Comparison of ENCODE assay signal across 23 cellular contexts in genomic region chr2:181746844-181747243, GRCh38.
"Had no signal": no experiment of that assay in that cellular context is flagged by ENCODE, and none has a peak within 500 bp of the region (broad histone marks: within the 10 kb centered on the region; RNA-seq: fewer than 3 reads in every experiment).

No MANE protein-coding gene starts in this region.

- DNase-seq: activated CD4-positive, alpha-beta T cell treated with anti-CD3 and anti-CD28 coated beads, Interleukin-2, amount 50 U/mL, for 4 hours; activated CD8-positive, alpha-beta memory T cell treated with anti-CD3 and anti-CD28 coated beads, Interleukin-2, amount 50 U/mL, for 48 hours; activated naive CD4-positive, alpha-beta T cell treated with Interleukin-2 at 50 U/mL for 16 hours; activated naive CD8-positive, alpha-beta T cell treated with anti-CD3 and anti-CD28 coated beads, Interleukin-2, amount 10 ng/mL, durations not matched to agents 7 days and 5 days; activated T-cell treated with anti-CD3 and anti-CD28 coated beads, Interleukin-2, amount 50 U/mL, for 4 hours; amygdala; effector CD4-positive, alpha-beta T cell; gastrocnemius medialis; hippocampal formation; left ventricle myocardium superior; midbrain; natural killer cell; ovary; stimulated activated CD4-positive, alpha-beta T cell treated with anti-CD3 and anti-CD28 coated beads, Interleukin-4, amount 100 ng/mL, for 24 hours; stimulated activated naive CD4-positive, alpha-beta T cell treated with Interleukin-2 at 50 U/mL for 16 hours; T-helper 9 cell; upper lobe of left lung had no signal

- ATAC-seq: activated T-cell treated with anti-CD3 and anti-CD28 coated beads, Interleukin-2, amount 50 U/mL, for 4 hours; esophagus mucosa; gastrocnemius medialis; left ventricle myocardium superior; natural killer cell; WTC11 had no signal

- H3K9me3 ChIP-seq: gastrocnemius medialis, ovary, prostate gland, right atrium auricular region, thoracic aorta, upper lobe of left lung had no signal

- H3K36me3 ChIP-seq: cardiac muscle cell, gastrocnemius medialis, ovary, prostate gland, right atrium auricular region, thoracic aorta, upper lobe of left lung had no signal

- H3K27me3 ChIP-seq: cardiac muscle cell, gastrocnemius medialis, ovary, right atrium auricular region, upper lobe of left lung had no signal

- H3K4me1 ChIP-seq: prostate gland, right atrium auricular region had no signal

- H3K9me3 Mint-ChIP-seq: activated naive CD8-positive, alpha-beta T cell treated with anti-CD3 and anti-CD28 coated beads, Interleukin-2, amount 10 ng/mL, durations not matched to agents 7 days and 5 days; activated T-cell treated with anti-CD3 and anti-CD28 coated beads, Interleukin-2, amount 50 U/mL, for 4 hours; natural killer cell had no signal

- H3K4me3 ChIP-seq: cardiac muscle cell, gastrocnemius medialis, ovary, prostate gland, right atrium auricular region, thoracic aorta, upper lobe of left lung had no signal

- H3K27ac Mint-ChIP-seq: activated naive CD8-positive, alpha-beta T cell treated with anti-CD3 and anti-CD28 coated beads, Interleukin-2, amount 10 ng/mL, durations not matched to agents 7 days and 5 days; natural killer cell; WTC11 had no signal

- H3K4me3 Mint-ChIP-seq: activated naive CD8-positive, alpha-beta T cell treated with anti-CD3 and anti-CD28 coated beads, Interleukin-2, amount 10 ng/mL, durations not matched to agents 7 days and 5 days; activated T-cell treated with anti-CD3 and anti-CD28 coated beads, Interleukin-2, amount 50 U/mL, for 4 hours; natural killer cell; WTC11 had no signal

- H3K27ac ChIP-seq: cardiac muscle cell, gastrocnemius medialis, ovary, prostate gland, right atrium auricular region, thoracic aorta, upper lobe of left lung had no signal

- H3K4me1 Mint-ChIP-seq: activated naive CD8-positive, alpha-beta T cell treated with anti-CD3 and anti-CD28 coated beads, Interleukin-2, amount 10 ng/mL, durations not matched to agents 7 days and 5 days; natural killer cell had no signal

- H3K36me3 Mint-ChIP-seq: activated naive CD8-positive, alpha-beta T cell treated with anti-CD3 and anti-CD28 coated beads, Interleukin-2, amount 10 ng/mL, durations not matched to agents 7 days and 5 days; natural killer cell; WTC11 had no signal
